33 cellular contexts compared by ENCODE assay signal in genomic region chr3:149209431-149209830, GRCh38. TPM values are rescaled to one million over a fixed set of nuclear protein-coding genes. Genes with fewer than 3 reads are reported as not detected.
"Had no signal": no experiment of that assay in that cellular context is flagged by ENCODE, and none has a peak within 500 bp of the region (broad histone marks: within the 10 kb centered on the region; RNA-seq: fewer than 3 reads in every experiment).

No MANE protein-coding gene starts in this region.

- H3K4me1 Mint-ChIP-seq: activated T-helper 17 cell treated with anti-CD3 and anti-CD28 coated beads, Interleukin-2, amount 50 U/mL, for 72 hours; central memory CD8-positive, alpha-beta T cell had no signal

- H3K36me3 Mint-ChIP-seq: activated naive CD8-positive, alpha-beta T cell; WTC11 had no signal

- H3K4me1 ChIP-seq: esophagus muscularis mucosa, gastroesophageal sphincter had no signal

- H3K9me3 ChIP-seq: esophagus muscularis mucosa, gastroesophageal sphincter had no signal

- H3K9me3 Mint-ChIP-seq: activated CD4-positive, alpha-beta memory T cell treated with anti-CD3 and anti-CD28 coated beads, Interleukin-2, amount 10 ng/mL, durations not matched to agents 7 days and 5 days; activated CD4-positive, alpha-beta T cell treated with anti-CD3 and anti-CD28 coated beads, Interleukin-2, amount 10 ng/mL, durations not matched to agents 7 days and 5 days; activated T-cell treated with anti-CD3 and anti-CD28 coated beads, Interleukin-2, amount 50 U/mL, for 4 hours; activated T-helper 17 cell treated with anti-CD3 and anti-CD28 coated beads, Interleukin-2, amount 50 U/mL, for 72 hours; central memory CD8-positive, alpha-beta T cell; effector memory CD8-positive, alpha-beta T cell had no signal

- DNase-seq: activated CD4-positive, alpha-beta memory T cell treated with anti-CD3 and anti-CD28 coated beads, Interleukin-2, amount 10 ng/mL, durations not matched to agents 7 days and 5 days; activated CD4-positive, alpha-beta T cell treated with anti-CD3 and anti-CD28 coated beads for 1 hour; activated CD4-positive, alpha-beta T cell treated with anti-CD3 and anti-CD28 coated beads for 4 hours; activated CD4-positive, alpha-beta T cell treated with anti-CD3 and anti-CD28 coated beads, Interleukin-2, amount 10 ng/mL, durations not matched to agents 7 days and 5 days; activated CD4-positive, alpha-beta T cell treated with anti-CD3 and anti-CD28 coated beads, Interleukin-2, amount 50 U/mL, for 4 hours; activated effector memory CD4-positive, alpha-beta T cell treated with Interleukin-2 at 50 U/mL for 16 hours; activated gamma-delta T cell treated with Interleukin-2 at 50 U/mL for 16 hours; activated naive CD4-positive, alpha-beta T cell treated with anti-CD3 and anti-CD28 coated beads, Interleukin-2, amount 50 U/mL, for 16 hours; activated naive CD4-positive, alpha-beta T cell treated with Interleukin-2 at 50 U/mL for 16 hours; activated T-cell treated with anti-CD3 and anti-CD28 coated beads, Interleukin-2, amount 50 U/mL, for 4 hours; amniotic stem cell; anterior cingulate cortex; brain microvascular endothelial cell; cortex of kidney; dermis blood vessel endothelial cell; effector CD4-positive, alpha-beta T cell; effector memory CD8-positive, alpha-beta T cell; erythroblast; foreskin melanocyte; T-helper 2 cell had no signal

- FAIRE-seq: astrocyte, bronchial epithelial cell, colon had no signal

- H3K36me3 ChIP-seq: brain microvascular endothelial cell, esophagus muscularis mucosa, gastroesophageal sphincter had no signal

- ATAC-seq: activated T-cell treated with anti-CD3 and anti-CD28 coated beads, Interleukin-2, amount 50 U/mL, for 4 hours; activated T-helper 17 cell treated with anti-CD3 and anti-CD28 coated beads, Interleukin-2, amount 50 U/mL, for 72 hours; effector memory CD8-positive, alpha-beta T cell; gastroesophageal sphincter; WTC11 had no signal

- H3K27me3 ChIP-seq: brain microvascular endothelial cell, esophagus muscularis mucosa, gastroesophageal sphincter had no signal

- H3K27ac Mint-ChIP-seq: activated CD4-positive, alpha-beta memory T cell treated with anti-CD3 and anti-CD28 coated beads, Interleukin-2, amount 10 ng/mL, durations not matched to agents 7 days and 5 days; activated CD4-positive, alpha-beta T cell treated with anti-CD3 and anti-CD28 coated beads, Interleukin-2, amount 10 ng/mL, durations not matched to agents 7 days and 5 days; activated naive CD8-positive, alpha-beta T cell; activated T-helper 17 cell treated with anti-CD3 and anti-CD28 coated beads, Interleukin-2, amount 50 U/mL, for 72 hours; effector memory CD8-positive, alpha-beta T cell; WTC11 had no signal

- H3K4me3 Mint-ChIP-seq: activated CD4-positive, alpha-beta memory T cell treated with anti-CD3 and anti-CD28 coated beads, Interleukin-2, amount 10 ng/mL, durations not matched to agents 7 days and 5 days; activated CD4-positive, alpha-beta T cell treated with anti-CD3 and anti-CD28 coated beads, Interleukin-2, amount 10 ng/mL, durations not matched to agents 7 days and 5 days; activated naive CD8-positive, alpha-beta T cell; activated T-cell treated with anti-CD3 and anti-CD28 coated beads, Interleukin-2, amount 50 U/mL, for 4 hours; activated T-helper 17 cell treated with anti-CD3 and anti-CD28 coated beads, Interleukin-2, amount 50 U/mL, for 72 hours; central memory CD8-positive, alpha-beta T cell; effector memory CD8-positive, alpha-beta T cell; WTC11 had no signal

- H3K27ac ChIP-seq: brain microvascular endothelial cell, esophagus muscularis mucosa, gastroesophageal sphincter, VCaP had no signal

- H3K4me3 ChIP-seq: esophagus muscularis mucosa, gastroesophageal sphincter had no signal

RNA-seq across cellular contexts. Expression of gene CP, which starts 12.2 kb away (rescaled TPM):
- total RNA-seq: activated CD4-positive, alpha-beta memory T cell treated with anti-CD3 and anti-CD28 coated beads, Interleukin-2, amount 10 ng/mL, durations not matched to agents 7 days and 5 days; activated CD4-positive, alpha-beta T cell treated with anti-CD3 and anti-CD28 coated beads, Interleukin-2, amount 10 ng/mL, durations not matched to agents 7 days and 5 days; activated T-helper 17 cell treated with anti-CD3 and anti-CD28 coated beads, Interleukin-2, amount 50 U/mL, for 72 hours; bronchial epithelial cell; chondrocyte; glomerular endothelial cell; T-helper 1 cell treated with Interleukin-12 subunit alpha and Interleukin-12 subunit beta and Interleukin-4 antibody, amounts not matched to agents 30 ng/mL and 1 ng/mL, for 36 hours had no signal
